Comparison of ENCODE assay signal across 16 cellular contexts in genomic region chr3:7877312-7877711, GRCh38.
DNase-seq lines count a peak whose midpoint lies in the region; ATAC-seq and TF ChIP-seq lines count a peak whose summit lies in the region.
"Had no signal": no experiment of that assay in that cellular context is flagged by ENCODE, and none has a peak within 500 bp of the region (broad histone marks: within the 10 kb centered on the region; RNA-seq: fewer than 3 reads in every experiment).

No MANE protein-coding gene starts in this region.

- H4K20me1 ChIP-seq in OCI-LY7 (ENCODE audit: insufficient read depth, low read length) = no peaks in the 10 kb centered on the region

- no peaks in the 10 kb centered on the region for H3K27me3 ChIP-seq in heart left ventricle
- H3K27me3 ChIP-seq: suprapubic skin had no signal

- 68 to 76% (median 73%) methylated on average over 5 of the region's 5 CpGs for WGBS in heart left ventricle, 4 donors

- H3K27ac ChIP-seq in OCI-LY7 (ENCODE audit: low read depth, low read length, poor library complexity, severe bottlenecking) (no peak overlapping the region), heart left ventricle (no peak overlapping the region)
- H3K27ac ChIP-seq: suprapubic skin had no signal

- no peaks in the 10 kb centered on the region for H3K27me3 Mint-ChIP-seq in central memory CD8-positive, alpha-beta T cell
- H3K27me3 Mint-ChIP-seq in type B pancreatic cell = no peaks in the 10 kb centered on the region

- no peak for TF ChIP-seq POLR2A in heart left ventricle (IDR thresholded peaks at IDR 0.05)

- BruUV-seq in OCI-LY7 (replicated peaks; lab: Mats Ljungman, UMichigan) = no TSS peak

- 0 out of 2 replicates have a peak overlapping the region, but pooled peaks have one; percentile 13 for H3K4me2 ChIP-seq in OCI-LY7 (ENCODE audit: low read length)

- no peak for ATAC-seq in activated naive CD4-positive, alpha-beta T cell treated with anti-CD3 and anti-CD28 coated beads, Interleukin-2, amount 50 U/mL, for 72 hours
- ATAC-seq in central memory CD8-positive, alpha-beta T cell (replicated peaks; ENCODE audit: extremely low read depth, poor library complexity, severe bottlenecking) = no peak
- no peak for ATAC-seq in heart left ventricle
- ATAC-seq: SK-N-SH treated with all-trans-retinoic acid at 6 μM for 48 hours had no signal

- H2AFZ ChIP-seq in OCI-LY7 (ENCODE audit: low read length) = no peak overlapping the region

- peaks cover 10% of the 10 kb centered on the region for H3K4me1 Mint-ChIP-seq in central memory CD8-positive, alpha-beta T cell
- H3K4me1 Mint-ChIP-seq in type B pancreatic cell (ENCODE audit: unreplicated experiment) = peaks cover 9% of the 10 kb centered on the region

- H3K36me3 ChIP-seq in OCI-LY7 (ENCODE audit: insufficient read depth, low read length) = no peaks in the 10 kb centered on the region
- H3K36me3 ChIP-seq in heart left ventricle = no peaks in the 10 kb centered on the region
- H3K36me3 ChIP-seq: suprapubic skin had no signal

- H3K4me3 Mint-ChIP-seq in central memory CD8-positive, alpha-beta T cell = peak overlapping the region; percentile 40
- no peak overlapping the region for H3K4me3 Mint-ChIP-seq in type B pancreatic cell
- H3K4me3 Mint-ChIP-seq: HFFc6 had no signal

- POLR2A ChIA-PET in OCI-LY7 (lab: Charles Lee) = no interaction called here

- intact Hi-C loops in OCI-LY7 (cut with micrococcal nuclease; ENCODE audit: unreplicated experiment) (no loop called here), heart left ventricle (cut with DNase I) (no loop called here)

- H3K9me3 Mint-ChIP-seq in activated naive CD4-positive, alpha-beta T cell treated with anti-CD3 and anti-CD28 coated beads, Interleukin-2, amount 50 U/mL, for 72 hours = peaks cover 16 to 30% of the 10 kb centered on the region in 2 donors
- H3K9me3 Mint-ChIP-seq in central memory CD8-positive, alpha-beta T cell = peaks cover 14% of the 10 kb centered on the region
- peaks cover 5% of the 10 kb centered on the region for H3K9me3 Mint-ChIP-seq in type B pancreatic cell

- no peaks in the 10 kb centered on the region for H3K4me1 ChIP-seq in OCI-LY7 (ENCODE audit: insufficient read depth, low read length, poor library complexity, severe bottlenecking)
- H3K4me1 ChIP-seq in heart left ventricle = peaks cover 0 to 12% (median 0%) of the 10 kb centered on the region in 12 donors

- TF ChIP-seq CTCF in OCI-LY7 (conservative IDR thresholded peaks at IDR 0.05; ENCODE audit: low read length) = no peak
- no peak for TF ChIP-seq CTCF in type B pancreatic cell (conservative IDR thresholded peaks at IDR 0.05)
- TF ChIP-seq CTCF in heart left ventricle (IDR thresholded peaks at IDR 0.05) = no peak

- peak overlapping the region; percentile 68 to 72 for H3K27ac Mint-ChIP-seq in activated naive CD4-positive, alpha-beta T cell treated with anti-CD3 and anti-CD28 coated beads, Interleukin-2, amount 50 U/mL, for 72 hours
- H3K27ac Mint-ChIP-seq in central memory CD8-positive, alpha-beta T cell (ENCODE audit: low read depth) = peak overlapping the region; percentile 64
- peak overlapping the region; percentile 70 for H3K27ac Mint-ChIP-seq in type B pancreatic cell
- H3K27ac Mint-ChIP-seq: HFFc6 had no signal

- H3K4me3 ChIP-seq in OCI-LY7 (ENCODE audit: low read depth, low read length, poor library complexity, severe bottlenecking) = no peak overlapping the region
- H3K4me3 ChIP-seq in heart left ventricle = no peak overlapping the region
- H3K4me3 ChIP-seq: suprapubic skin had no signal

- H3K9me3 ChIP-seq in OCI-LY7 (ENCODE audit: low read length) = no peaks in the 10 kb centered on the region
- no peaks in the 10 kb centered on the region for H3K9me3 ChIP-seq in heart left ventricle
- H3K9me3 ChIP-seq: suprapubic skin had no signal

- no peaks in the 10 kb centered on the region for H3K79me2 ChIP-seq in OCI-LY7 (ENCODE audit: insufficient read depth, low read depth, low read length)

- H3K9me2 ChIP-seq in OCI-LY7 (ENCODE audit: insufficient read depth, low read length) = no peaks in the 10 kb centered on the region

- no peak for DNase-seq in activated naive CD4-positive, alpha-beta T cell treated with anti-CD3 and anti-CD28 coated beads, Interleukin-2, amount 50 U/mL, for 72 hours (ENCODE audit: low spot score in 2 of 2)
- DNase-seq in activated naive CD4-positive, alpha-beta T cell treated with Interleukin-2 at 50 U/mL for 16 hours = no peak
- DNase-seq in OCI-LY7 (ENCODE audit: low spot score) (no peak), type B pancreatic cell (ENCODE audit: extremely low spot score, unreplicated experiment) (no peak), heart left ventricle (no peak), AG08395 (ENCODE audit: low spot score) (no peak)
- no peak for DNase-seq in central memory CD8-positive, alpha-beta T cell (ENCODE audit: low spot score in 2 of 2)
- DNase-seq: cerebellar nuclear complex, COR-L47, HFFc6, NCI-H187 treated with DMSO at 0.1 percent for 48 hours, NCI-H446, occipital lobe, RPMI8226 had no signal

- CTCF ChIA-PET in OCI-LY7 (lab: Charles Lee; ENCODE audit: unreplicated experiment) = no interaction called here

- H3K36me3 Mint-ChIP-seq in activated naive CD4-positive, alpha-beta T cell treated with anti-CD3 and anti-CD28 coated beads, Interleukin-2, amount 50 U/mL, for 72 hours = peaks cover 23 to 24% of the 10 kb centered on the region in 2 donors
- peaks cover 1% of the 10 kb centered on the region for H3K36me3 Mint-ChIP-seq in central memory CD8-positive, alpha-beta T cell (ENCODE audit: insufficient read depth)
- H3K36me3 Mint-ChIP-seq in type B pancreatic cell = no peaks in the 10 kb centered on the region
